8 cellular contexts compared by ENCODE assay signal in genomic region chr9:19379697-19380046, GRCh38. TPM values are rescaled to one million over a fixed set of nuclear protein-coding genes. Genes with fewer than 3 reads are reported as not detected.
DNase-seq lines count a peak whose midpoint lies in the region; ATAC-seq and TF ChIP-seq lines count a peak whose summit lies in the region.

No MANE protein-coding gene starts in this region.

- POLR2A ChIA-PET in naive thymus-derived CD4-positive, alpha-beta T cell (lab: Charles Lee), result interaction anchor here (0.6 to 2.3 kb wide), 26 partner anchors 10 to 330 kb away, joined by 3 to 21 read pairs (median 4); partner anchors contain the start of genes ACER2, DENND4C and RRAGA

- peaks cover 29 to 50% (median 41%) of the 10 kb centered on the region in 7 donors for H3K4me1 Mint-ChIP-seq in naive thymus-derived CD4-positive, alpha-beta T cell

- intact Hi-C loops in naive thymus-derived CD4-positive, alpha-beta T cell (cut with micrococcal nuclease), result loop anchor here (1.0 to 2.0 kb wide), 10 partner anchors 29 to 1956 kb away; partner anchors contain the start of genes DENND4C (in 2 of the 2), HAUS6 (in 2 of the 2), PLIN2 (in 2 of the 2) and RRAGA (in 2 of the 2)

- CTCF ChIA-PET in naive thymus-derived CD4-positive, alpha-beta T cell (lab: Charles Lee), result no interaction called here

- peaks cover 0 to 8% (median 0%) of the 10 kb centered on the region in 11 donors for H3K9me3 Mint-ChIP-seq in naive thymus-derived CD4-positive, alpha-beta T cell

- H3K27me3 Mint-ChIP-seq in naive thymus-derived CD4-positive, alpha-beta T cell, result no peaks in the 10 kb centered on the region

- H3K4me3 ChIP-seq in epithelial cell of esophagus (ENCODE audit: low read length), result peak overlapping the region; percentile 89
- peak overlapping the region; percentile 89 for H3K4me3 ChIP-seq in naive thymus-derived CD4-positive, alpha-beta T cell (ENCODE audit: low read length)

- DNase-seq in AG20443 (ENCODE audit: low spot score), result peak; percentile 44
- DNase-seq in T-helper 1 cell, result peak in 3 of 5 donors; percentile 8 to 44 (median 32)
- DNase-seq in epithelial cell of esophagus (ENCODE audit: low read depth), result peak; percentile 24
- peak in 1 of 9 donors; percentile 39 for DNase-seq in naive thymus-derived CD4-positive, alpha-beta T cell
- no peak for DNase-seq in DMS153 treated with DMSO at 0.1 percent for 48 hours (lab: John Stamatoyannopoulos, UW; ENCODE audit: unreplicated experiment)
- no peak for DNase-seq in putamen (ENCODE audit: low spot score)

- H3K36me3 ChIP-seq in naive thymus-derived CD4-positive, alpha-beta T cell (ENCODE audit: control insufficient read depth in 2 of 3, insufficient read depth in 3 of 3, low read length in 3 of 3), result peaks cover 19 to 41% (median 21%) of the 10 kb centered on the region in 3 experiments

- H3K36me3 Mint-ChIP-seq in naive thymus-derived CD4-positive, alpha-beta T cell, result peaks cover 7 to 49% (median 29%) of the 10 kb centered on the region in 5 donors

- peaks cover 13 to 24% of the 10 kb centered on the region in 2 donors for H3K4me1 ChIP-seq in naive thymus-derived CD4-positive, alpha-beta T cell (ENCODE audit: control insufficient read depth in 2 of 2, insufficient read depth in 2 of 2, low read length in 2 of 2)

- TF ChIP-seq CTCF in epithelial cell of esophagus (IDR thresholded peaks at IDR 0.05; ENCODE audit: insufficient read depth, low read depth, low read length, missing control alignments), result no peak

- peak overlapping the region; percentile 97 to 100 (median 99) for H3K27ac Mint-ChIP-seq in naive thymus-derived CD4-positive, alpha-beta T cell

- no peaks in the 10 kb centered on the region for H3K9me3 ChIP-seq in naive thymus-derived CD4-positive, alpha-beta T cell (ENCODE audit: control insufficient read depth in 2 of 3, low read length in 3 of 3)

- H3K27me3 ChIP-seq in naive thymus-derived CD4-positive, alpha-beta T cell (ENCODE audit: control insufficient read depth in 2 of 2, insufficient read depth in 2 of 2, low read length in 2 of 2), result no peaks in the 10 kb centered on the region

- peak overlapping the region; percentile 84 for H3K27ac ChIP-seq in naive thymus-derived CD4-positive, alpha-beta T cell (ENCODE audit: low read depth, low read length)

- ATAC-seq in GM19043 (IDR thresholded peaks at IDR 0.05; ENCODE audit: low read depth, unreplicated experiment) (peak; percentile 23), HG03139 (IDR thresholded peaks at IDR 0.05; ENCODE audit: unreplicated experiment) (peak; percentile 26)
- ATAC-seq in naive thymus-derived CD4-positive, alpha-beta T cell, result peak; percentile 59

- H3K4me3 Mint-ChIP-seq in naive thymus-derived CD4-positive, alpha-beta T cell, result peak overlapping the region; percentile 92 to 99 (median 98)

RNA-seq across cellular contexts. Expression of gene RPS6, which starts 0.4 kb away (rescaled TPM):
- 1,000 to 10,000 TPM; 1,823 to 4,329 (median 3,439) TPM for total RNA-seq in naive thymus-derived CD4-positive, alpha-beta T cell
- polyA plus RNA-seq in naive thymus-derived CD4-positive, alpha-beta T cell, result 1,000 to 10,000 TPM; 3,623 to 4,015 TPM

RNA-seq across cellular contexts. Expression of gene ACER2, which starts 29.1 kb away (rescaled TPM):
- 1 to 10 TPM; 2.0 to 5.7 (median 2.8) TPM for total RNA-seq in naive thymus-derived CD4-positive, alpha-beta T cell
- 1 to 10 TPM in 1 of 2 donors, under 1 TPM in 1; 0.31 to 1.2 TPM for polyA plus RNA-seq in naive thymus-derived CD4-positive, alpha-beta T cell

Comparison
In these comparisons a context has a peak if more than half of its experiments do, and no peak if none do; other contexts are left out.
1. DNase-seq: peak in AG20443 (single experiment), T-helper 1 cell (3 of 5) and epithelial cell of esophagus (single experiment); none in DMS153 treated with DMSO at 0.1 percent for 48 hours (single experiment) and putamen (single experiment).
2. Peak in every context shown above with its lines, with median percentiles within 50 percentile points of each other: ATAC-seq.